9 cellular contexts compared by ENCODE assay signal in genomic region chr18:68925268-68925667, GRCh38.
DNase-seq lines count a peak whose midpoint lies in the region; ATAC-seq and TF ChIP-seq lines count a peak whose summit lies in the region.
"Had no signal": no experiment of that assay in that cellular context is flagged by ENCODE, and none has a peak within 500 bp of the region (broad histone marks: within the 10 kb centered on the region; RNA-seq: fewer than 3 reads in every experiment).

No MANE protein-coding gene starts in this region.

- H3K4me3 ChIP-seq in right lobe of liver: no peak overlapping the region
- H3K4me3 ChIP-seq in thyroid gland (replicated peaks in 1 of 3): no peak overlapping the region
- H3K4me3 ChIP-seq in esophagus muscularis mucosa: no peak overlapping the region
- H3K4me3 ChIP-seq: BLaER1 had no signal

- peak; percentile 80 for ATAC-seq in HG02642 (IDR thresholded peaks at IDR 0.05; ENCODE audit: poor library complexity, unreplicated experiment)
- peak; percentile 92 to 95 (median 92) for ATAC-seq in right lobe of liver

- DNase-seq in NCI-H446 (lab: John Stamatoyannopoulos, UW) (peak; percentile 7 to 34), NCI-H446 treated with DMSO at 0.1 percent for 48 hours (lab: John Stamatoyannopoulos, UW) (no peak), NCI-H82 (lab: John Stamatoyannopoulos, UW) (peak; percentile 34), right lobe of liver (no peak), NK-92 (lab: John Stamatoyannopoulos, UW; ENCODE audit: unreplicated experiment) (no peak), thyroid gland (no peak), esophagus muscularis mucosa (ENCODE audit: extremely low spot score) (no peak)

- peak; percentile 38 to 67 (median 58) for TF ChIP-seq CTCF in right lobe of liver (IDR thresholded peaks at IDR 0.05)
- TF ChIP-seq CTCF in thyroid gland (IDR thresholded peaks at IDR 0.05): no peak
- no peak for TF ChIP-seq CTCF in esophagus muscularis mucosa (IDR thresholded peaks at IDR 0.05)

- TF ChIP-seq POLR2A in right lobe of liver (IDR thresholded peaks at IDR 0.05) (no peak), thyroid gland (IDR thresholded peaks at IDR 0.05) (no peak), esophagus muscularis mucosa (IDR thresholded peaks at IDR 0.05; ENCODE audit: low read depth) (no peak)

- H3K9me3 ChIP-seq in right lobe of liver (no peaks in the 10 kb centered on the region), thyroid gland (no peaks in the 10 kb centered on the region), esophagus muscularis mucosa (no peaks in the 10 kb centered on the region)
- H3K9me3 ChIP-seq: BLaER1 had no signal

- H3K4me1 ChIP-seq in right lobe of liver (no peaks in the 10 kb centered on the region), thyroid gland (no peaks in the 10 kb centered on the region), esophagus muscularis mucosa (no peaks in the 10 kb centered on the region)

- H3K27me3 ChIP-seq in right lobe of liver (no peaks in the 10 kb centered on the region), thyroid gland (no peaks in the 10 kb centered on the region), esophagus muscularis mucosa (no peaks in the 10 kb centered on the region)
- H3K27me3 ChIP-seq: BLaER1 had no signal

- H3K27ac ChIP-seq in right lobe of liver: no peak overlapping the region
- no peak overlapping the region for H3K27ac ChIP-seq in thyroid gland
- H3K27ac ChIP-seq in esophagus muscularis mucosa (replicated peaks in 1 of 4): no peak overlapping the region
- H3K27ac ChIP-seq: BLaER1 had no signal

- intact Hi-C loops in right lobe of liver (cut with DNase I) (no loop called here), thyroid gland (cut with DNase I) (no loop called here), esophagus muscularis mucosa (cut with DNase I) (no loop called here)

- no peak for TF ChIP-seq EP300 in esophagus muscularis mucosa (IDR thresholded peaks at IDR 0.05)

- H3K36me3 ChIP-seq in right lobe of liver (no peaks in the 10 kb centered on the region), thyroid gland (no peaks in the 10 kb centered on the region), esophagus muscularis mucosa (no peaks in the 10 kb centered on the region)
- H3K36me3 ChIP-seq: BLaER1 had no signal

- WGBS in right lobe of liver (ENCODE audit: insufficient coverage, low coverage, low lambda C conversion rate, missing lambda C conversion rate): 0% methylated on average over 1 of the region's 1 CpG
- 23 to 42% methylated on average over 1 of the region's 1 CpG for WGBS in thyroid gland, 2 donors
- 21% methylated on average over 1 of the region's 1 CpG for WGBS in esophagus muscularis mucosa

Comparison
In these comparisons a context has a peak if more than half of its experiments do, and no peak if none do; other contexts are left out.
1. DNase-seq: peak in NCI-H446 (2 of 2) and NCI-H82 (single experiment); none in NCI-H446 treated with DMSO at 0.1 percent for 48 hours (single experiment), right lobe of liver (0 of 3), NK-92 (single experiment), thyroid gland (0 of 2) and esophagus muscularis mucosa (single experiment).
2. CTCF ChIP-seq: peak in right lobe of liver (4 of 4); none in thyroid gland (0 of 6) and esophagus muscularis mucosa (0 of 3).